Comparison of ENCODE assay signal across 12 cellular contexts in the genomic region with DNA sequence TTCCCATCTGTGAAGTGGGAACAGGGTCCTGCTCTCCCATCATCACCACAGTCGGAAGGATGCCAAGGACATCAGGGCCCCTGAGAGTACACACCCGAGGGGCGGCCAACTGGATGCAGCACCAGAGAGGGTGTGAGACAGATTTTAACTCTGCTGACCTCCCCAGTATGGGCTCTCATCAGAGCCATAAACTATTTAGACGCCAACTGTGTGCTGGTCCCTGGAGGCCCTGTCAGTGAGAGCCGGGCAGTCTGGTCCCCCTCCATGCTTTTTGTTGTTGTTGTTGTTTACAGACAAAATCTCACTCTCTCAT. TPM values are rescaled to one million over a fixed set of nuclear protein-coding genes. Genes with fewer than 3 reads are reported as not detected.
DNase-seq lines count a peak whose midpoint lies in the region; TF ChIP-seq lines count a peak whose summit lies in the region.
"Had no signal": no experiment of that assay in that cellular context is flagged by ENCODE, and none has a peak within 500 bp of the region (broad histone marks: within the 10 kb centered on the region; RNA-seq: fewer than 3 reads in every experiment).

No MANE protein-coding gene starts in this region.

- POLR2A ChIA-PET in OCI-LY7 (lab: Charles Lee), result no interaction called here

- H3K4me3 ChIP-seq in OCI-LY7 (ENCODE audit: low read depth, low read length, poor library complexity, severe bottlenecking) (no peak overlapping the region), esophagus muscularis mucosa (peak overlapping the region; percentile 51 to 64 (median 55))

- no TSS peak for BruUV-seq in OCI-LY7 (replicated peaks; lab: Mats Ljungman, UMichigan)

- H3K9me3 Mint-ChIP-seq in stimulated activated naive CD8-positive, alpha-beta T cell treated with anti-CD3 and anti-CD28 coated beads, Interleukin-15, Interleukin-2, amounts not matched to agents 100 ng/mL and 50 ng/mL, for 24 hours, result no peaks in the 10 kb centered on the region

- H3K27ac ChIP-seq in OCI-LY7 (ENCODE audit: low read depth, low read length, poor library complexity, severe bottlenecking), result peak overlapping the region; percentile 51
- H3K27ac ChIP-seq in esophagus muscularis mucosa (replicated peaks in 1 of 4), result peak overlapping the region; percentile 60 to 72 (median 68)
- H3K27ac ChIP-seq: 22Rv1 had no signal

- no peaks in the 10 kb centered on the region for H3K27me3 Mint-ChIP-seq in stimulated activated naive CD8-positive, alpha-beta T cell treated with anti-CD3 and anti-CD28 coated beads, Interleukin-15, Interleukin-2, amounts not matched to agents 100 ng/mL and 50 ng/mL, for 24 hours

- 78% methylated on average over 5 of the region's 5 CpGs for WGBS in esophagus muscularis mucosa

- H3K27ac Mint-ChIP-seq in stimulated activated naive CD8-positive, alpha-beta T cell treated with anti-CD3 and anti-CD28 coated beads, Interleukin-15, Interleukin-2, amounts not matched to agents 100 ng/mL and 50 ng/mL, for 24 hours, result peak overlapping the region; percentile 95

- peaks cover 0 to 27% (median 8%) of the 10 kb centered on the region in 4 donors for H3K27me3 ChIP-seq in esophagus muscularis mucosa

- H3K4me1 ChIP-seq in OCI-LY7 (ENCODE audit: insufficient read depth, low read length, poor library complexity, severe bottlenecking), result peaks cover 62% of the 10 kb centered on the region
- H3K4me1 ChIP-seq in esophagus muscularis mucosa, result peaks cover 50 to 68% (median 61%) of the 10 kb centered on the region in 4 donors

- peak overlapping the region; percentile 72 for H3K4me3 Mint-ChIP-seq in stimulated activated naive CD8-positive, alpha-beta T cell treated with anti-CD3 and anti-CD28 coated beads, Interleukin-15, Interleukin-2, amounts not matched to agents 100 ng/mL and 50 ng/mL, for 24 hours

- H2AFZ ChIP-seq in OCI-LY7 (ENCODE audit: low read length), result peak overlapping the region; percentile 6; the same call in 1 of the 2 replicates

- H3K79me2 ChIP-seq in OCI-LY7 (ENCODE audit: insufficient read depth, low read depth, low read length), result no peaks in the 10 kb centered on the region

- TF ChIP-seq CTCF in OCI-LY7 (conservative IDR thresholded peaks at IDR 0.05; ENCODE audit: low read length) (no peak), esophagus muscularis mucosa (IDR thresholded peaks at IDR 0.05) (no peak)

- H3K36me3 Mint-ChIP-seq in stimulated activated naive CD8-positive, alpha-beta T cell treated with anti-CD3 and anti-CD28 coated beads, Interleukin-15, Interleukin-2, amounts not matched to agents 100 ng/mL and 50 ng/mL, for 24 hours (ENCODE audit: low read depth), result peaks cover 3% of the 10 kb centered on the region

- peaks cover 90% of the 10 kb centered on the region for H3K4me1 Mint-ChIP-seq in stimulated activated naive CD8-positive, alpha-beta T cell treated with anti-CD3 and anti-CD28 coated beads, Interleukin-15, Interleukin-2, amounts not matched to agents 100 ng/mL and 50 ng/mL, for 24 hours (ENCODE audit: low read depth)

- H3K9me2 ChIP-seq in OCI-LY7 (ENCODE audit: insufficient read depth, low read length), result no peaks in the 10 kb centered on the region

- peak; percentile 65 for DNase-seq in NK-92 treated with Interleukin-12 subunit alpha and Interleukin-12 subunit beta, amount 100 ng/mL, for 24 hours (lab: John Stamatoyannopoulos, UW)
- DNase-seq in NK-92 (lab: John Stamatoyannopoulos, UW; ENCODE audit: unreplicated experiment) (no peak), OCI-LY7 (ENCODE audit: low spot score) (no peak), esophagus muscularis mucosa (ENCODE audit: extremely low spot score) (no peak), HT-29 (ENCODE audit: low spot score) (no peak), LoVo (ENCODE audit: low spot score) (no peak)
- DNase-seq in central memory CD4-positive, alpha-beta T cell, result no peak
- DNase-seq: activated effector memory CD4-positive, alpha-beta T cell treated with Interleukin-2 at 50 U/mL for 16 hours; stimulated activated CD4-positive, alpha-beta T cell treated with anti-CD3 and anti-CD28 coated beads, Interleukin-4, amount 100 ng/mL, for 4 hours had no signal

- no peak for TF ChIP-seq EP300 in esophagus muscularis mucosa (IDR thresholded peaks at IDR 0.05)

- no peak for TF ChIP-seq POLR2A in esophagus muscularis mucosa (IDR thresholded peaks at IDR 0.05; ENCODE audit: low read depth)

- no peaks in the 10 kb centered on the region for H3K9me3 ChIP-seq in OCI-LY7 (ENCODE audit: low read length)
- no peaks in the 10 kb centered on the region for H3K9me3 ChIP-seq in esophagus muscularis mucosa

- intact Hi-C loops in OCI-LY7 (cut with micrococcal nuclease; ENCODE audit: unreplicated experiment) (no loop called here), esophagus muscularis mucosa (cut with DNase I) (no loop called here)

- H3K4me2 ChIP-seq in OCI-LY7 (ENCODE audit: low read length), result peak overlapping the region; percentile 55

- no peaks in the 10 kb centered on the region for H4K20me1 ChIP-seq in OCI-LY7 (ENCODE audit: insufficient read depth, low read length)

- H3K36me3 ChIP-seq in OCI-LY7 (ENCODE audit: insufficient read depth, low read length) (no peaks in the 10 kb centered on the region), esophagus muscularis mucosa (no peaks in the 10 kb centered on the region)

- CTCF ChIA-PET in OCI-LY7 (lab: Charles Lee; ENCODE audit: unreplicated experiment), result no interaction called here

RNA-seq across cellular contexts. Expression of gene FGR, which starts 1.7 kb away (rescaled TPM):
- 2.2 and 4.1 TPM in 2 replicates for total RNA-seq in OCI-LY7 (2014; rRNA removed; shearing (Covaris generic))
- total RNA-seq in OCI-LY7 (2022) (0.98 and 1.2 TPM in 2 replicates), esophagus muscularis mucosa (10 to 100 TPM; 12.0 to 32.1 (median 12.6) TPM)
- not detected in 2 replicates for total RNA-seq in HT-29 (2014; rRNA removed; shearing (Covaris generic))
- total RNA-seq: osteocyte had no signal

RNA-seq across cellular contexts. Expression of gene AHDC1, which starts 29.3 kb away (rescaled TPM):
- 5.5 and 6.5 TPM in 2 replicates for total RNA-seq in OCI-LY7 (2014; rRNA removed; shearing (Covaris generic))
- total RNA-seq in OCI-LY7 (2022) (8.4 and 13.8 TPM in 2 replicates), esophagus muscularis mucosa (10 to 100 TPM; 14.7 to 54.3 (median 35.4) TPM)
- total RNA-seq in HT-29 (2014; rRNA removed; shearing (Covaris generic)), result 12.2 and 20.4 TPM in 2 replicates

RNA-seq across cellular contexts. Expression of gene IFI6, which starts 38.7 kb away (rescaled TPM):
- total RNA-seq in OCI-LY7 (2014; rRNA removed; shearing (Covaris generic)), result 7.7 and 9.5 TPM in 2 replicates
- total RNA-seq in OCI-LY7 (2022), result 6.0 and 6.8 TPM in 2 replicates
- 10 to 100 TPM; 33.2 to 86.3 (median 70.2) TPM for total RNA-seq in esophagus muscularis mucosa
- total RNA-seq in HT-29 (2014; rRNA removed; shearing (Covaris generic)), result 84.5 and 178 TPM in 2 replicates
